In genomic region chr3:66381621-66382020, GRCh38 we compare ENCODE assay signal across 18 cellular contexts.
DNase-seq lines count a peak whose midpoint lies in the region; ATAC-seq and TF ChIP-seq lines count a peak whose summit lies in the region.
"Had no signal": no experiment of that assay in that cellular context is flagged by ENCODE, and none has a peak within 500 bp of the region (broad histone marks: within the 10 kb centered on the region; RNA-seq: fewer than 3 reads in every experiment).

No MANE protein-coding gene starts in this region.

- H3K4me3 Mint-ChIP-seq in neural crest cell, result peak overlapping the region; percentile 41
- H3K4me3 Mint-ChIP-seq in stimulated activated effector memory CD8-positive, alpha-beta T cell treated with anti-CD3 and anti-CD28 coated beads, Interleukin-12 subunit alpha, Interleukin-12 subunit beta, amount 100 ng/mL, for 72 hours, result no peak overlapping the region
- H3K4me3 Mint-ChIP-seq: B cell; CD4-positive, CD25-positive, alpha-beta regulatory T cell; GM23338 had no signal

- H3K27ac Mint-ChIP-seq in neural crest cell (ENCODE audit: unreplicated experiment), result no peak overlapping the region
- peak overlapping the region; percentile 61 for H3K27ac Mint-ChIP-seq in stimulated activated effector memory CD8-positive, alpha-beta T cell treated with anti-CD3 and anti-CD28 coated beads, Interleukin-12 subunit alpha, Interleukin-12 subunit beta, amount 100 ng/mL, for 72 hours
- H3K27ac Mint-ChIP-seq: B cell, GM23338 had no signal

- H3K36me3 ChIP-seq in body of pancreas (replicated peaks in 1 of 2; ENCODE audit: insufficient read depth in 1 of 2, low read depth in 2 of 2) (peaks cover 32 to 66% of the 10 kb centered on the region in 2 donors), upper lobe of right lung (peaks cover 97% of the 10 kb centered on the region)

- ATAC-seq in body of pancreas (peak; percentile 47), upper lobe of right lung (no peak), HG02678 (IDR thresholded peaks at IDR 0.05; ENCODE audit: unreplicated experiment) (no peak), GM19324 (IDR thresholded peaks at IDR 0.05; ENCODE audit: low FRiP score, unreplicated experiment) (no peak)
- ATAC-seq in stimulated activated effector memory CD8-positive, alpha-beta T cell treated with anti-CD3 and anti-CD28 coated beads, Interleukin-12 subunit alpha, Interleukin-12 subunit beta, amount 100 ng/mL, for 72 hours, result no peak
- ATAC-seq: GM23338, K562 had no signal

- peaks cover 8% of the 10 kb centered on the region for H3K27me3 Mint-ChIP-seq in neural crest cell (ENCODE audit: low read depth)
- H3K27me3 Mint-ChIP-seq: B cell; CD4-positive, CD25-positive, alpha-beta regulatory T cell had no signal

- H3K27ac ChIP-seq in body of pancreas (peak overlapping the region in 3 of 4 donors; percentile 9 to 40 (median 34)), cingulate gyrus (ENCODE audit: low read depth, low read length) (peak overlapping the region; percentile 58), upper lobe of right lung (no peak overlapping the region)
- H3K27ac ChIP-seq: SJSA1 had no signal

- H3K27me3 ChIP-seq in body of pancreas (no peaks in the 10 kb centered on the region), upper lobe of right lung (no peaks in the 10 kb centered on the region)
- H3K27me3 ChIP-seq: SJSA1 had no signal

- peak in 3 of 4 donors; percentile 48 to 78 (median 65) for DNase-seq in body of pancreas
- DNase-seq in neural crest cell (ENCODE audit: low read depth, low spot score), result no peak
- DNase-seq in stimulated activated effector memory CD8-positive, alpha-beta T cell treated with anti-CD3 and anti-CD28 coated beads, Interleukin-12 subunit alpha, Interleukin-12 subunit beta, amount 100 ng/mL, for 72 hours (ENCODE audit: low spot score in 2 of 2), result no peak
- DNase-seq in upper lobe of right lung, result no peak
- DNase-seq in activated CD4-positive, alpha-beta T cell treated with anti-CD3 and anti-CD28 coated beads, Interleukin-2, amount 50 U/mL, for 1 hour, result no peak
- DNase-seq: CD4-positive, CD25-positive, alpha-beta regulatory T cell; NCI-H1417 treated with DMSO at 0.1 percent for 48 hours; NCI-H1930; NCI-H2171 treated with DMSO at 0.1 percent for 48 hours; NCI-H446 treated with DMSO at 0.1 percent for 48 hours; OCI-M1 had no signal

- no peaks in the 10 kb centered on the region for H3K9me3 Mint-ChIP-seq in neural crest cell
- H3K9me3 Mint-ChIP-seq in stimulated activated effector memory CD8-positive, alpha-beta T cell treated with anti-CD3 and anti-CD28 coated beads, Interleukin-12 subunit alpha, Interleukin-12 subunit beta, amount 100 ng/mL, for 72 hours, result no peaks in the 10 kb centered on the region
- H3K9me3 Mint-ChIP-seq: CD4-positive, CD25-positive, alpha-beta regulatory T cell; GM23338 had no signal

- intact Hi-C loops in body of pancreas (cut with DNase I) (no loop called here), upper lobe of right lung (cut with DNase I) (no loop called here)

- H3K4me3 ChIP-seq in body of pancreas (no peak overlapping the region), upper lobe of right lung (no peak overlapping the region)
- H3K4me3 ChIP-seq: GM23338, K562, SJSA1 had no signal

- TF ChIP-seq CTCF in body of pancreas (IDR thresholded peaks at IDR 0.05), result no peak
- no peak for TF ChIP-seq CTCF in neural crest cell (conservative IDR thresholded peaks at IDR 0.05)
- TF ChIP-seq CTCF in upper lobe of right lung (IDR thresholded peaks at IDR 0.05), result no peak

- H3K9me3 ChIP-seq in body of pancreas (peaks cover 0 to 5% (median 0%) of the 10 kb centered on the region in 3 donors), upper lobe of right lung (no peaks in the 10 kb centered on the region)

- 47 to 51% methylated on average over 6 to 7 of the region's 7 CpGs for WGBS in body of pancreas, 2 donors

- peaks cover 73% of the 10 kb centered on the region for H3K36me3 Mint-ChIP-seq in neural crest cell (ENCODE audit: low read depth)
- H3K36me3 Mint-ChIP-seq in stimulated activated effector memory CD8-positive, alpha-beta T cell treated with anti-CD3 and anti-CD28 coated beads, Interleukin-12 subunit alpha, Interleukin-12 subunit beta, amount 100 ng/mL, for 72 hours, result peaks cover 96% of the 10 kb centered on the region

- H3K4me1 Mint-ChIP-seq in neural crest cell, result peaks cover 35% of the 10 kb centered on the region
- H3K4me1 Mint-ChIP-seq in stimulated activated effector memory CD8-positive, alpha-beta T cell treated with anti-CD3 and anti-CD28 coated beads, Interleukin-12 subunit alpha, Interleukin-12 subunit beta, amount 100 ng/mL, for 72 hours, result peaks cover 19% of the 10 kb centered on the region

- no peak for TF ChIP-seq POLR2A in body of pancreas (IDR thresholded peaks at IDR 0.05)

- H3K4me1 ChIP-seq in body of pancreas (peaks cover 12% of the 10 kb centered on the region), upper lobe of right lung (no peaks in the 10 kb centered on the region)

Comparison
In these comparisons a context has a peak if more than half of its experiments do, and no peak if none do; other contexts are left out.
1. DNase-seq: peak in body of pancreas (3 of 4); none in neural crest cell (single experiment), stimulated activated effector memory CD8-positive, alpha-beta T cell treated with anti-CD3 and anti-CD28 coated beads, Interleukin-12 subunit alpha, Interleukin-12 subunit beta, amount 100 ng/mL, for 72 hours (0 of 2), upper lobe of right lung (single experiment) and activated CD4-positive, alpha-beta T cell treated with anti-CD3 and anti-CD28 coated beads, Interleukin-2, amount 50 U/mL, for 1 hour (single experiment).